In genomic region chr1:15948600-15949452, GRCh38 we compare ENCODE assay signal across 8 cellular contexts. TPM values are rescaled to one million over a fixed set of nuclear protein-coding genes. Genes with fewer than 3 reads are reported as not detected.
DNase-seq lines count a peak whose midpoint lies in the region; ATAC-seq and TF ChIP-seq lines count a peak whose summit lies in the region.

No MANE protein-coding gene starts in this region.

- H3K9me3 Mint-ChIP-seq in activated naive CD8-positive, alpha-beta T cell treated with anti-CD3 and anti-CD28 coated beads for 36 hours: no peaks in the 10 kb centered on the region

- POLR2A ChIA-PET in GM10248 (lab: Yijun Ruan, JAX): interaction anchor here (1.0 kb wide), 1 partner anchor 17 kb away, joined by 6 read pairs; no protein-coding TSS in a partner anchor

- CTCF ChIA-PET in GM10248 (lab: Yijun Ruan, JAX): interaction anchor here (1.4 to 3.0 kb wide), 3 partner anchors 10 to 27 kb away, joined by 5 to 9 read pairs (median 9); partner anchors contain the start of gene ZBTB17

- peak; percentile 68 for DNase-seq in GM10248 (ENCODE audit: extremely low spot score)
- DNase-seq in activated naive CD8-positive, alpha-beta T cell treated with anti-CD3 and anti-CD28 coated beads for 36 hours: no peak
- peak; percentile 90 for DNase-seq in left cardiac atrium
- DNase-seq in spleen: no peak
- no peak for DNase-seq in NCI-H526 treated with DMSO at 0.1 percent for 48 hours (lab: John Stamatoyannopoulos, UW)
- DNase-seq in NCI-H2171 treated with DMSO at 0.1 percent for 48 hours (lab: John Stamatoyannopoulos, UW): no peak
- DNase-seq in HuH-7 (ENCODE audit: low spot score): no peak

- ATAC-seq in HG03342 (IDR thresholded peaks at IDR 0.05; ENCODE audit: unreplicated experiment) (peak; percentile 12), left cardiac atrium (peak; percentile 54 to 76)

- peak overlapping the region; percentile 96 for H3K27ac Mint-ChIP-seq in activated naive CD8-positive, alpha-beta T cell treated with anti-CD3 and anti-CD28 coated beads for 36 hours

- intact Hi-C loops in left cardiac atrium (cut with DNase I) (no loop called here), spleen (cut with DNase I; ENCODE audit: low total_unique reads) (no loop called here)

- no peaks in the 10 kb centered on the region for H3K27me3 Mint-ChIP-seq in activated naive CD8-positive, alpha-beta T cell treated with anti-CD3 and anti-CD28 coated beads for 36 hours

- H3K9me3 ChIP-seq in spleen: no peaks in the 10 kb centered on the region

- H3K27me3 ChIP-seq in spleen (replicated peaks in 1 of 7): no peaks in the 10 kb centered on the region

- H3K36me3 Mint-ChIP-seq in activated naive CD8-positive, alpha-beta T cell treated with anti-CD3 and anti-CD28 coated beads for 36 hours: peaks cover 64% of the 10 kb centered on the region

- peaks cover 50 to 77% (median 66%) of the 10 kb centered on the region in 6 donors for H3K4me1 ChIP-seq in spleen

- TF ChIP-seq CTCF in GM10248 (IDR thresholded peaks at IDR 0.05; ENCODE audit: control extremely low read depth, extremely low read depth, low read depth, missing control alignments) (no peak), spleen (IDR thresholded peaks at IDR 0.05 in 8 of 11, conservative IDR thresholded peaks at IDR 0.05 in 3 of 11) (no peak)

- 49 to 63% (median 55%) methylated on average over 15 of the region's 15 CpGs for WGBS in spleen, 5 donors

- peaks cover 70% of the 10 kb centered on the region for H3K4me1 Mint-ChIP-seq in activated naive CD8-positive, alpha-beta T cell treated with anti-CD3 and anti-CD28 coated beads for 36 hours

- no peak for TF ChIP-seq POLR2A in spleen (IDR thresholded peaks at IDR 0.05)

- peak overlapping the region in 2 of 8 donors; percentile 22 to 49 for H3K4me3 ChIP-seq in spleen

- H3K36me3 ChIP-seq in spleen: peaks cover 3 to 61% (median 42%) of the 10 kb centered on the region in 6 donors

- peak overlapping the region; percentile 72 for H3K4me3 Mint-ChIP-seq in activated naive CD8-positive, alpha-beta T cell treated with anti-CD3 and anti-CD28 coated beads for 36 hours

- peak overlapping the region; percentile 64 to 91 (median 85) for H3K27ac ChIP-seq in spleen

RNA-seq across cellular contexts. Expression of gene ZBTB17, which starts 27.1 kb away (rescaled TPM):
- total RNA-seq in activated naive CD8-positive, alpha-beta T cell treated with anti-CD3 and anti-CD28 coated beads for 36 hours: 10 to 100 TPM; 52.3 to 56.1 TPM
- total RNA-seq in left cardiac atrium (10 to 100 TPM; 22.4 to 24.6 TPM), spleen (10 to 100 TPM; 36.8 to 73.4 (median 52.1) TPM)
- polyA plus RNA-seq in spleen: 100 to 1,000 TPM in 2 of 3 donors, 10 to 100 TPM in 1; 46.5 to 139 (median 111) TPM

RNA-seq across cellular contexts. Expression of gene SRARP, which starts 55.2 kb away (rescaled TPM):
- total RNA-seq in activated naive CD8-positive, alpha-beta T cell treated with anti-CD3 and anti-CD28 coated beads for 36 hours: not detected
- total RNA-seq in left cardiac atrium: under 1 TPM; 0.15 to 0.52 TPM
- total RNA-seq in spleen: not detected
- not detected for polyA plus RNA-seq in spleen

Comparison
In these comparisons a context has a peak if more than half of its experiments do, and no peak if none do; other contexts are left out.
1. DNase-seq: peak in GM10248 (single experiment) and left cardiac atrium (single experiment); none in activated naive CD8-positive, alpha-beta T cell treated with anti-CD3 and anti-CD28 coated beads for 36 hours (single experiment), spleen (single experiment), NCI-H526 treated with DMSO at 0.1 percent for 48 hours (single experiment), NCI-H2171 treated with DMSO at 0.1 percent for 48 hours (single experiment) and HuH-7 (single experiment).